Comparison of ENCODE assay signal across 18 cellular contexts in the genomic region with DNA sequence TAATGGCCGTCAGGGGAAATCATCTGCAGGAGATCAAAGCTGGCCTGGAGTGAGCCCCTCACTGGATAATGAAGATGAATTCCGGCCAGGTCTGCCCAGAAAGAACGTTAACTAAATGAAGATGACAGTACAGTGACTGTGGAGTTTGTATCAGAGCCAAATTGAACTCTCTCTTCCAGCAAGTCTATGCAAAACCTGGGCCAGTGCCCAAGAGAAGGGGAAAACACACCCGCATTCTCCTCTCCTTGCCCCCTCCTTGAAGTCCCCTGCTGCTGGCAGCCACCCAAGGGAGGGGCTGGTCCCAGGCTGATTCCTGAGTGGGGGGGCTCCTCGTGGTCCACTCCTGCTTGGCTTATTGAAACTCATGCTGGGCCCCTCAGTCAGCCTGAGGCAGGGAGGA.
A peak's percentile ranks its signal among the peaks of the same experiment; 100 is the strongest.
DNase-seq lines count a peak whose midpoint lies in the region; ATAC-seq lines count a peak whose summit lies in the region.
"Had no signal": no experiment of that assay in that cellular context is flagged by ENCODE, and none has a peak within 500 bp of the region (broad histone marks: within the 10 kb centered on the region; RNA-seq: fewer than 3 reads in every experiment).

No MANE protein-coding gene starts in this region.

- ATAC-seq in HG03135 (IDR thresholded peaks at IDR 0.05; ENCODE audit: unreplicated experiment): no peak
- ATAC-seq: activated CD4-positive, CD25-positive, alpha-beta regulatory T cell treated with anti-CD3 and anti-CD28 coated beads, Interleukin-2, amount 50 U/mL, for 24 hours; left ventricle myocardium superior; T-helper 17 cell had no signal

- H3K27ac ChIP-seq in effector memory CD4-positive, alpha-beta T cell (ENCODE audit: insufficient read depth, low read length, poor library complexity, severe bottlenecking): no peak overlapping the region
- H3K27ac ChIP-seq: ascending aorta, esophagus squamous epithelium, KMS-11 had no signal

- H3K4me1 ChIP-seq in effector memory CD4-positive, alpha-beta T cell (ENCODE audit: control insufficient read depth, insufficient read depth, low read length, poor library complexity, severe bottlenecking): no peaks in the 10 kb centered on the region
- H3K4me1 ChIP-seq: ascending aorta had no signal

- peaks cover 5% of the 10 kb centered on the region for H3K27me3 ChIP-seq in effector memory CD4-positive, alpha-beta T cell (replicated peaks; ENCODE audit: control insufficient read depth, insufficient read depth, low read length, poor library complexity, severe bottlenecking)
- H3K27me3 ChIP-seq: ascending aorta had no signal

- no peaks in the 10 kb centered on the region for H3K9me3 ChIP-seq in effector memory CD4-positive, alpha-beta T cell (ENCODE audit: control insufficient read depth, low read length)
- H3K9me3 ChIP-seq: ascending aorta, esophagus squamous epithelium had no signal

- no peaks in the 10 kb centered on the region for H3K36me3 ChIP-seq in effector memory CD4-positive, alpha-beta T cell (ENCODE audit: control insufficient read depth, insufficient read depth, low read length)
- H3K36me3 ChIP-seq: ascending aorta, esophagus squamous epithelium had no signal

- H3K4me3 ChIP-seq in effector memory CD4-positive, alpha-beta T cell (ENCODE audit: insufficient read depth, low read depth, low read length, poor library complexity, severe bottlenecking): no peak overlapping the region
- H3K4me3 ChIP-seq: ascending aorta, esophagus squamous epithelium had no signal

- peak; percentile 39 for DNase-seq in Ammon's horn (ENCODE audit: low spot score)
- DNase-seq in NCI-H1092 (lab: John Stamatoyannopoulos, UW): peak; percentile 46
- peak; percentile 58 for DNase-seq in astrocyte of the hippocampus (ENCODE audit: low read depth, low spot score)
- DNase-seq in iris pigment epithelial cell (ENCODE audit: low read depth): peak; percentile 9
- no peak for DNase-seq in effector memory CD4-positive, alpha-beta T cell
- no peak for DNase-seq in MV-4-11 (lab: John Stamatoyannopoulos, UW)
- DNase-seq in T-helper 1 cell: no peak
- DNase-seq: activated gamma-delta T cell treated with Interleukin-2 at 50 U/mL for 16 hours, DND-41, esophagus squamous epithelium, left ventricle myocardium superior, NCI-H187 treated with DMSO at 0.1 percent for 48 hours, NCI-H82, T-helper 17 cell had no signal

Comparison
In these comparisons a context has a peak if more than half of its experiments do, and no peak if none do; other contexts are left out.
1. DNase-seq: peak in Ammon's horn (single experiment), NCI-H1092 (single experiment), astrocyte of the hippocampus (single experiment) and iris pigment epithelial cell (single experiment); none in effector memory CD4-positive, alpha-beta T cell (0 of 3), MV-4-11 (single experiment) and T-helper 1 cell (0 of 5).